20 cellular contexts compared by ENCODE assay signal in genomic region chr9:739362-739761, GRCh38.
A peak's percentile ranks its signal among the peaks of the same experiment; 100 is the strongest.
DNase-seq lines count a peak whose midpoint lies in the region; ATAC-seq, FAIRE-seq and TF ChIP-seq lines count a peak whose summit lies in the region.
"Had no signal": no experiment of that assay in that cellular context is flagged by ENCODE, and none has a peak within 500 bp of the region (broad histone marks: within the 10 kb centered on the region; RNA-seq: fewer than 3 reads in every experiment).

No MANE protein-coding gene starts in this region.

- no peak overlapping the region for H2AFZ ChIP-seq in hepatocyte

- no peaks in the 10 kb centered on the region for H3K79me2 ChIP-seq in hepatocyte

- H3K27ac ChIP-seq in A549 (peak overlapping the region; percentile 51 to 81), hepatocyte (peak overlapping the region; percentile 69), spleen (no peak overlapping the region)

- no peak for TF ChIP-seq CTCF in A549 (IDR thresholded peaks at IDR 0.05)
- TF ChIP-seq CTCF in hepatocyte (IDR thresholded peaks at IDR 0.05; ENCODE audit: poor library complexity), result no peak
- no peak for TF ChIP-seq CTCF in spleen (IDR thresholded peaks at IDR 0.05 in 8 of 11, conservative IDR thresholded peaks at IDR 0.05 in 3 of 11)

- H3K36me3 Mint-ChIP-seq in activated T-cell treated with anti-CD3 and anti-CD28 coated beads, Interleukin-2, amount 50 U/mL, for 72 hours (ENCODE audit: insufficient read depth in 2 of 2), result no peaks in the 10 kb centered on the region

- POLR2A ChIA-PET in A549 (lab: Yijun Ruan, JAX), result no interaction called here

- H3K27me3 ChIP-seq in hepatocyte, result no peaks in the 10 kb centered on the region
- H3K27me3 ChIP-seq in skeletal muscle satellite cell (ENCODE audit: control insufficient read depth, insufficient read depth, low read length), result no peaks in the 10 kb centered on the region
- H3K27me3 ChIP-seq in spleen (replicated peaks in 1 of 7), result no peaks in the 10 kb centered on the region
- H3K27me3 ChIP-seq: body of pancreas had no signal

- H3K9me2 ChIP-seq in hepatocyte (replicated peaks; ENCODE audit: insufficient read depth), result no peaks in the 10 kb centered on the region

- H3K27ac Mint-ChIP-seq in activated T-cell treated with anti-CD3 and anti-CD28 coated beads, Interleukin-2, amount 50 U/mL, for 72 hours, result no peak overlapping the region
- H3K27ac Mint-ChIP-seq: activated CD4-positive, alpha-beta memory T cell treated with anti-CD3 and anti-CD28 coated beads for 36 hours; activated naive CD4-positive, alpha-beta T cell treated with anti-CD3 and anti-CD28 coated beads, Interleukin-2, amount 50 U/mL, for 24 hours had no signal

- FAIRE-seq in A549 (lab: Jason Lieb, UNC), result no peak
- FAIRE-seq: GM12892 had no signal

- ATAC-seq in A549, result no peak
- ATAC-seq in HG02870 (IDR thresholded peaks at IDR 0.05; ENCODE audit: unreplicated experiment), result no peak
- no peak for ATAC-seq in activated T-cell treated with anti-CD3 and anti-CD28 coated beads, Interleukin-2, amount 50 U/mL, for 72 hours (replicated peaks in 1 of 2)
- ATAC-seq in GM19023 (IDR thresholded peaks at IDR 0.05; ENCODE audit: unreplicated experiment), result no peak
- ATAC-seq: body of pancreas had no signal

- H3K4me3 ChIP-seq in A549, result no peak overlapping the region
- no peak overlapping the region for H3K4me3 ChIP-seq in hepatocyte
- no peak overlapping the region for H3K4me3 ChIP-seq in skeletal muscle satellite cell (ENCODE audit: low read length)
- H3K4me3 ChIP-seq in spleen, result no peak overlapping the region
- H3K4me3 ChIP-seq: body of pancreas, skin epidermis had no signal

- no peak overlapping the region for H3K4me2 ChIP-seq in A549
- no peak overlapping the region for H3K4me2 ChIP-seq in hepatocyte
- peak overlapping the region; percentile 51 for H3K4me2 ChIP-seq in skeletal muscle satellite cell (ENCODE audit: low read length)

- TF ChIP-seq EP300 in A549 (IDR thresholded peaks at IDR 0.05), result no peak

- peaks cover 32% of the 10 kb centered on the region for H3K4me1 ChIP-seq in A549
- H3K4me1 ChIP-seq in hepatocyte (ENCODE audit: insufficient read depth), result peaks cover 23% of the 10 kb centered on the region
- peaks cover 46% of the 10 kb centered on the region for H3K4me1 ChIP-seq in skeletal muscle satellite cell (ENCODE audit: control insufficient read depth, insufficient read depth, low read length)
- peaks cover 0 to 5% (median 2%) of the 10 kb centered on the region in 6 donors for H3K4me1 ChIP-seq in spleen

- TF ChIP-seq POLR2A in A549 (IDR thresholded peaks at IDR 0.05; ENCODE audit: low read length), result no peak
- no peak for TF ChIP-seq POLR2A in spleen (IDR thresholded peaks at IDR 0.05)

- DNase-seq in A549 (ENCODE audit: low read depth in 1 of 2, low spot score in 1 of 2) (no peak), amniotic epithelial cell (ENCODE audit: low read depth) (peak; percentile 50), hepatocyte (ENCODE audit: low spot score) (no peak), spleen (no peak)
- no peak for DNase-seq in activated T-cell treated with anti-CD3 and anti-CD28 coated beads, Interleukin-2, amount 50 U/mL, for 72 hours
- DNase-seq: activated CD4-positive, alpha-beta memory T cell treated with anti-CD3 and anti-CD28 coated beads for 36 hours; body of pancreas; Karpas-422; NCI-H1092; NCI-H524; SHP77 treated with DMSO at 0.1 percent for 48 hours; stimulated activated CD4-positive, alpha-beta T cell treated with anti-CD3 and anti-CD28 coated beads, Interleukin-4, amount 100 ng/mL, for 24 hours; substantia nigra; T-helper 2 cell had no signal

- no peak overlapping the region for H3K4me3 Mint-ChIP-seq in activated T-cell treated with anti-CD3 and anti-CD28 coated beads, Interleukin-2, amount 50 U/mL, for 72 hours
- H3K4me3 Mint-ChIP-seq: activated CD4-positive, alpha-beta memory T cell treated with anti-CD3 and anti-CD28 coated beads for 36 hours; activated naive CD4-positive, alpha-beta T cell treated with anti-CD3 and anti-CD28 coated beads, Interleukin-2, amount 50 U/mL, for 24 hours had no signal

- no peaks in the 10 kb centered on the region for H4K20me1 ChIP-seq in hepatocyte (ENCODE audit: insufficient read depth, poor library complexity, severe bottlenecking)

- no peaks in the 10 kb centered on the region for H3K4me1 Mint-ChIP-seq in activated T-cell treated with anti-CD3 and anti-CD28 coated beads, Interleukin-2, amount 50 U/mL, for 72 hours (ENCODE audit: low read depth)
- H3K4me1 Mint-ChIP-seq: activated naive CD4-positive, alpha-beta T cell treated with anti-CD3 and anti-CD28 coated beads, Interleukin-2, amount 50 U/mL, for 24 hours had no signal

- H3K27me3 Mint-ChIP-seq in activated T-cell treated with anti-CD3 and anti-CD28 coated beads, Interleukin-2, amount 50 U/mL, for 72 hours (ENCODE audit: low read depth), result no peaks in the 10 kb centered on the region
- H3K27me3 Mint-ChIP-seq: activated CD4-positive, alpha-beta memory T cell treated with anti-CD3 and anti-CD28 coated beads for 36 hours; activated naive CD4-positive, alpha-beta T cell treated with anti-CD3 and anti-CD28 coated beads, Interleukin-2, amount 50 U/mL, for 24 hours had no signal

- no peak for TF ChIP-seq RAD21 in A549 (conservative IDR thresholded peaks at IDR 0.05 in 1 of 2, IDR thresholded peaks at IDR 0.05 in 1 of 2)

- peak overlapping the region; percentile 63 for H3K9ac ChIP-seq in skeletal muscle satellite cell (ENCODE audit: low read depth, low read length)

- H3K36me3 ChIP-seq in hepatocyte (replicated peaks; ENCODE audit: insufficient read depth, low read depth), result no peaks in the 10 kb centered on the region
- H3K36me3 ChIP-seq in skeletal muscle satellite cell (ENCODE audit: insufficient read depth, low read length), result peaks cover 70% of the 10 kb centered on the region
- peaks cover 0 to 89% (median 15%) of the 10 kb centered on the region in 6 donors for H3K36me3 ChIP-seq in spleen

- CTCF ChIA-PET in A549 (lab: Yijun Ruan, JAX), result interaction anchor here (1.2 to 1.8 kb wide), 4 partner anchors 9 to 270 kb away, joined by 3 to 7 read pairs (median 4); no protein-coding TSS in a partner anchor

- H3K9me3 Mint-ChIP-seq in activated T-cell treated with anti-CD3 and anti-CD28 coated beads, Interleukin-2, amount 50 U/mL, for 72 hours, result no peaks in the 10 kb centered on the region
- H3K9me3 Mint-ChIP-seq: activated CD4-positive, alpha-beta memory T cell treated with anti-CD3 and anti-CD28 coated beads for 36 hours; activated naive CD4-positive, alpha-beta T cell treated with anti-CD3 and anti-CD28 coated beads, Interleukin-2, amount 50 U/mL, for 24 hours had no signal

- intact Hi-C loops in spleen (cut with DNase I; ENCODE audit: low total_unique reads), result no loop called here

- H3K9me3 ChIP-seq in A549, result no peaks in the 10 kb centered on the region
- no peaks in the 10 kb centered on the region for H3K9me3 ChIP-seq in hepatocyte (ENCODE audit: low read depth)
- H3K9me3 ChIP-seq in skeletal muscle satellite cell (replicated peaks; ENCODE audit: low read length), result no peaks in the 10 kb centered on the region
- no peaks in the 10 kb centered on the region for H3K9me3 ChIP-seq in spleen
- H3K9me3 ChIP-seq: body of pancreas had no signal

TF ChIP-seq in A549, 52 proteins besides CTCF, POLR2A, EP300 and RAD21:
- no peak for TF ChIP-seq BCL3 (IDR thresholded peaks at IDR 0.05)
- TF ChIP-seq RARB (CRISPR knock-in tag; IDR thresholded peaks at IDR 0.05), result no peak
- no peak for TF ChIP-seq BHLHE40 (IDR thresholded peaks at IDR 0.05; ENCODE audit: low read depth, low read length)
- TF ChIP-seq USF2 (IDR thresholded peaks at IDR 0.05), result no peak
- no peak for TF ChIP-seq CBX8 (IDR thresholded peaks at IDR 0.05)
- TF ChIP-seq FOXS1 (CRISPR knock-in tag; IDR thresholded peaks at IDR 0.05), result no peak

Comparison
In these comparisons a context has a peak if more than half of its experiments do, and no peak if none do; other contexts are left out.
1. H3K27ac ChIP-seq: peak in A549 (2 of 2) and hepatocyte (single experiment); none in spleen (0 of 8).